19 cellular contexts compared by ENCODE assay signal in the genomic region with DNA sequence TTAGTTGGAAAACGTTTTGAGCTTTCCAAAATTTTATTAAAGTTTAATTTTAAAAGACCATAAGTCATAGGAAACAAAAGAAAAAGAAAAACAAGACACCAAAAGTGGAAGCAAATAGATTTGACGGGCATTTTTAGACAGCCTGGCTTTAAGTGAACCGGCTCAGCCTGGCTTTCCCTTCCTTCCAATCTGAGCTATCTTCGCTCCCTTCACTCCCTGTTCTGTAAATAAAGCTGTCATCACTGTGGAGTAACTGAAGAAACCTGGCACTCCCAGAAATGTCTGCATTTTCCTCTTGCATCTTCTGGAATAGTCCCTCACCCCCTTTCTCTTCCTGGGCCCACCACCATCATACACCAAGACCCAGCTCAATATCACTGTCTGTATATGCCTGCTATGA.
DNase-seq lines count a peak whose midpoint lies in the region; ATAC-seq and TF ChIP-seq lines count a peak whose summit lies in the region.
"Had no signal": no experiment of that assay in that cellular context is flagged by ENCODE, and none has a peak within 500 bp of the region (broad histone marks: within the 10 kb centered on the region; RNA-seq: fewer than 3 reads in every experiment).

No MANE protein-coding gene starts in this region.

- peak; percentile 73 for ATAC-seq in Right ventricle myocardium inferior
- ATAC-seq in heart left ventricle: peak; percentile 76 to 90 (median 89)
- ATAC-seq in right cardiac atrium: peak; percentile 57 to 75
- ATAC-seq: A549, GM23338 had no signal

- TF ChIP-seq CTCF in right atrium auricular region (IDR thresholded peaks at IDR 0.05) (no peak), heart left ventricle (IDR thresholded peaks at IDR 0.05) (no peak), nephron (IDR thresholded peaks at IDR 0.05; ENCODE audit: unreplicated experiment in 3 of 3) (no peak), GM10266 (IDR thresholded peaks at IDR 0.05; ENCODE audit: control insufficient read depth, insufficient read depth, low read depth, missing control alignments) (no peak), Caco-2 (IDR thresholded peaks at IDR 0.05; ENCODE audit: insufficient read depth in 1 of 2, low read depth in 1 of 2, low read length in 1 of 2, severe bottlenecking in 1 of 2, unreplicated experiment in 1 of 2) (no peak)

- DNase-seq in Right ventricle myocardium inferior (ENCODE audit: missing footprints): no peak
- no peak for DNase-seq in right atrium auricular region (ENCODE audit: low spot score)
- no peak for DNase-seq in heart left ventricle
- DNase-seq in right cardiac atrium: no peak
- DNase-seq in activated CD4-positive, alpha-beta T cell treated with anti-CD3 and anti-CD28 coated beads, Interleukin-2, amount 50 U/mL, for 48 hours: no peak
- no peak for DNase-seq in GM10266 (ENCODE audit: extremely low spot score)
- DNase-seq in Caco-2: no peak
- DNase-seq: AML-193; CD4-positive, alpha-beta T cell; DMS153; DMS79; GDM1; HCEC 1CT had no signal

- H3K27me3 ChIP-seq in right atrium auricular region (no peaks in the 10 kb centered on the region), heart left ventricle (no peaks in the 10 kb centered on the region), right cardiac atrium (ENCODE audit: control insufficient read depth, insufficient read depth) (no peaks in the 10 kb centered on the region), Caco-2 (replicated peaks; ENCODE audit: control insufficient read depth, insufficient read depth, low read length) (no peaks in the 10 kb centered on the region)

- POLR2A ChIA-PET in Caco-2 (lab: Charles Lee): no interaction called here

- H3K4me1 ChIP-seq in right atrium auricular region: no peaks in the 10 kb centered on the region
- H3K4me1 ChIP-seq in heart left ventricle: peaks cover 0 to 11% (median 0%) of the 10 kb centered on the region in 12 donors
- no peaks in the 10 kb centered on the region for H3K4me1 ChIP-seq in right cardiac atrium (ENCODE audit: control insufficient read depth, insufficient read depth, low read length)
- no peaks in the 10 kb centered on the region for H3K4me1 ChIP-seq in Caco-2
- H3K4me1 ChIP-seq: A549 had no signal

- CTCF ChIA-PET in Caco-2 (lab: Charles Lee): no interaction called here

- H3K27me3 Mint-ChIP-seq in nephron (ENCODE audit: low read depth) (peaks cover 25% of the 10 kb centered on the region), Caco-2 (ENCODE audit: insufficient read depth, unreplicated experiment) (peaks cover 3% of the 10 kb centered on the region)

- intact Hi-C loops in Right ventricle myocardium inferior (cut with DNase I): no loop called here
- intact Hi-C loops in heart left ventricle (cut with DNase I): loop anchor here in 1 of 10 donors (10.0 kb wide), 1 partner anchor 924 kb away; no protein-coding TSS in a partner anchor
- intact Hi-C loops in right cardiac atrium (cut with DNase I): no loop called here
- intact Hi-C loops in Caco-2 (cut with micrococcal nuclease; ENCODE audit: unreplicated experiment): no loop called here

- H3K27ac Mint-ChIP-seq in nephron (peak overlapping the region; percentile 7 to 68 (median 30)), Caco-2 (ENCODE audit: unreplicated experiment) (no peak overlapping the region)
- H3K27ac Mint-ChIP-seq: CD4-positive, alpha-beta T cell; GM23338 had no signal

- H3K9me3 ChIP-seq in right atrium auricular region (no peaks in the 10 kb centered on the region), heart left ventricle (no peaks in the 10 kb centered on the region), right cardiac atrium (ENCODE audit: control insufficient read depth, low read length) (no peaks in the 10 kb centered on the region), Caco-2 (no peaks in the 10 kb centered on the region)
- H3K9me3 ChIP-seq: A549 had no signal

- H3K4me1 Mint-ChIP-seq in nephron (peaks cover 20% of the 10 kb centered on the region), Caco-2 (ENCODE audit: low read depth, unreplicated experiment) (peaks cover 9% of the 10 kb centered on the region)

- BruUV-seq in Caco-2 (replicated peaks; lab: Mats Ljungman, UMichigan): no TSS peak

- no peak for TF ChIP-seq POLR2A in heart left ventricle (IDR thresholded peaks at IDR 0.05)

- H3K9me3 Mint-ChIP-seq in nephron (no peaks in the 10 kb centered on the region), Caco-2 (ENCODE audit: unreplicated experiment) (peaks cover 6% of the 10 kb centered on the region)
- H3K9me3 Mint-ChIP-seq: CD4-positive, alpha-beta T cell had no signal

- no peak overlapping the region for H3K4me3 ChIP-seq in right atrium auricular region
- H3K4me3 ChIP-seq in heart left ventricle: no peak overlapping the region
- no peak overlapping the region for H3K4me3 ChIP-seq in right cardiac atrium (ENCODE audit: low read length)
- no peak overlapping the region for H3K4me3 ChIP-seq in Caco-2 (ENCODE audit: low read depth, low read length)
- H3K4me3 ChIP-seq: A549, GM23338 had no signal

- H3K27ac ChIP-seq in right atrium auricular region: peak overlapping the region in 1 of 2 donors; percentile 29
- no peak overlapping the region for H3K27ac ChIP-seq in heart left ventricle
- no peak overlapping the region for H3K27ac ChIP-seq in right cardiac atrium (ENCODE audit: low read length)
- H3K27ac ChIP-seq: 22Rv1, A549, C4-2B, HL-60 had no signal

- 18 to 25% (median 25%) methylated on average over 4 of the region's 4 CpGs for WGBS in heart left ventricle, 4 donors
- 26% methylated on average over 4 of the region's 4 CpGs for WGBS in right cardiac atrium

- H3K36me3 Mint-ChIP-seq in nephron (ENCODE audit: low read depth): no peaks in the 10 kb centered on the region
- H3K36me3 Mint-ChIP-seq in Caco-2 (ENCODE audit: insufficient read depth, unreplicated experiment): no peaks in the 10 kb centered on the region

- H3K36me3 ChIP-seq in right atrium auricular region (no peaks in the 10 kb centered on the region), heart left ventricle (no peaks in the 10 kb centered on the region), Caco-2 (ENCODE audit: control insufficient read depth, insufficient read depth, low read length) (no peaks in the 10 kb centered on the region)

- no peak overlapping the region for H3K4me3 Mint-ChIP-seq in nephron
- H3K4me3 Mint-ChIP-seq in Caco-2 (ENCODE audit: unreplicated experiment): no peak overlapping the region
- H3K4me3 Mint-ChIP-seq: CD4-positive, alpha-beta T cell; GM23338 had no signal
